ENCODE assay signal across 1 cellular context in genomic region chr1:16094453-16095158, GRCh38.
TF ChIP-seq lines count a peak whose summit lies in the region.

No MANE protein-coding gene starts in this region.

TF ChIP-seq in IMR-90, 13 proteins besides CTCF, POLR2A, EP300 and RAD21:
- no peak for TF ChIP-seq BHLHE40 (IDR thresholded peaks at IDR 0.05; ENCODE audit: low read depth, low read length)
- TF ChIP-seq SMC3 (IDR thresholded peaks at IDR 0.05; ENCODE audit: low read depth, low read length) = no peak
- no peak for TF ChIP-seq FOS (IDR thresholded peaks at IDR 0.05; ENCODE audit: low read depth, low read length)
- TF ChIP-seq ELK1 (IDR thresholded peaks at IDR 0.05; ENCODE audit: borderline replicate concordance, low read depth, low read length) = no peak
- no peak for TF ChIP-seq CHD1 (IDR thresholded peaks at IDR 0.05; ENCODE audit: low read depth, low read length)
- TF ChIP-seq MAZ (IDR thresholded peaks at IDR 0.05; ENCODE audit: borderline replicate concordance, low read depth, low read length) = no peak
- no peak for TF ChIP-seq MXI1 (IDR thresholded peaks at IDR 0.05; ENCODE audit: borderline replicate concordance, low read depth, low read length)
- TF ChIP-seq RFX5 (IDR thresholded peaks at IDR 0.05; ENCODE audit: low read depth, low read length) = no peak
- TF ChIP-seq NFE2L2 (IDR thresholded peaks at IDR 0.05; ENCODE audit: low read depth, low read length) = no peak
- TF ChIP-seq MAFK (IDR thresholded peaks at IDR 0.05; ENCODE audit: low read depth, low read length) = no peak
- no peak for TF ChIP-seq CEBPB (IDR thresholded peaks at IDR 0.05; ENCODE audit: low read depth, low read length)
- no peak for TF ChIP-seq RCOR1 (IDR thresholded peaks at IDR 0.05; ENCODE audit: insufficient replicate concordance, low read length)
